31 cellular contexts compared by ENCODE assay signal in genomic region chr12:130666645-130667044, GRCh38. TPM values are rescaled to one million over a fixed set of nuclear protein-coding genes. Genes with fewer than 3 reads are reported as not detected.
"Had no signal": no experiment of that assay in that cellular context is flagged by ENCODE, and none has a peak within 500 bp of the region (broad histone marks: within the 10 kb centered on the region; RNA-seq: fewer than 3 reads in every experiment).

No MANE protein-coding gene starts in this region.

- FAIRE-seq: endometrium, islet of Langerhans, keratinocyte had no signal

- H3K27ac ChIP-seq: colonic mucosa, epithelial cell of prostate, esophagus squamous epithelium, gastrocnemius medialis, heart right ventricle, left lung, lower lobe of right lung had no signal

- H3K36me3 ChIP-seq: colonic mucosa, esophagus squamous epithelium, gastrocnemius medialis, heart right ventricle, left lung, lower lobe of right lung had no signal

- H3K4me3 ChIP-seq: colonic mucosa, esophagus squamous epithelium, gastrocnemius medialis, heart right ventricle, left lung, lower lobe of right lung, mucosa of descending colon had no signal

- H3K9me3 ChIP-seq: colonic mucosa, gastrocnemius medialis had no signal

- H3K4me1 ChIP-seq: colonic mucosa, gastrocnemius medialis, heart right ventricle, left lung, lower lobe of right lung had no signal

- H3K27ac Mint-ChIP-seq: dendritic cell treated with granulocyte-macrophage colony-stimulating factor and Interleukin-4, amounts not matched to agents 40 ng/mL and 50 ng/mL, for 4 days; endodermal cell; mesothelial cell of epicardium had no signal

- H3K27me3 ChIP-seq: colonic mucosa, gastrocnemius medialis, left lung had no signal

- DNase-seq: colonic mucosa; cortex of kidney; effector CD8-positive, alpha-beta T cell; effector memory CD8-positive, alpha-beta T cell; endodermal cell; erythroblast; esophagus squamous epithelium; foreskin fibroblast; foreskin melanocyte; gastrocnemius medialis; glutamatergic neuron; head of caudate nucleus; heart right ventricle; hippocampal formation; left cardiac atrium; left lung; left ventricle myocardium superior; lower lobe of right lung; mesenchymal stem cell; mucosa of descending colon had no signal

- H3K4me3 Mint-ChIP-seq: dendritic cell treated with granulocyte-macrophage colony-stimulating factor and Interleukin-4, amounts not matched to agents 40 ng/mL and 50 ng/mL, for 4 days; effector memory CD8-positive, alpha-beta T cell; endodermal cell; mesothelial cell of epicardium had no signal

- H3K36me3 Mint-ChIP-seq: mesothelial cell of epicardium had no signal

- H3K27me3 Mint-ChIP-seq: dendritic cell treated with granulocyte-macrophage colony-stimulating factor and Interleukin-4, amounts not matched to agents 40 ng/mL and 50 ng/mL, for 4 days had no signal

- ATAC-seq: effector memory CD8-positive, alpha-beta T cell; esophagus mucosa; gastrocnemius medialis; heart right ventricle; left cardiac atrium; left lung; left ventricle myocardium superior; lower lobe of right lung; mucosa of descending colon had no signal

- H3K4me1 Mint-ChIP-seq: endodermal cell, mesothelial cell of epicardium had no signal

RNA-seq across cellular contexts. Expression of gene RIMBP2, which starts 49.5 kb away (rescaled TPM):
- total RNA-seq: dermis microvascular lymphatic vessel endothelial cell, glomerular endothelial cell, lung microvascular endothelial cell, myocyte had no signal
